ENCODE assay signal across 12 cellular contexts in genomic region chr16:17379121-17379571, GRCh38.
DNase-seq lines count a peak whose midpoint lies in the region; ATAC-seq and TF ChIP-seq lines count a peak whose summit lies in the region.
"Had no signal": no experiment of that assay in that cellular context is flagged by ENCODE, and none has a peak within 500 bp of the region (broad histone marks: within the 10 kb centered on the region; RNA-seq: fewer than 3 reads in every experiment).

No MANE protein-coding gene starts in this region.

- H3K4me3 Mint-ChIP-seq in activated CD8-positive, alpha-beta T cell treated with anti-CD3 and anti-CD28 coated beads for 36 hours: no peak overlapping the region
- H3K4me3 Mint-ChIP-seq: activated CD4-positive, alpha-beta T cell treated with anti-CD3 and anti-CD28 coated beads for 36 hours had no signal

- H3K9ac ChIP-seq in parathyroid adenoma: no peak overlapping the region

- H3K4me3 ChIP-seq in BJ (ENCODE audit: low read depth, low read length): no peak overlapping the region
- H3K4me3 ChIP-seq in parathyroid adenoma (ENCODE audit: low read depth, low read length): no peak overlapping the region
- H3K4me3 ChIP-seq: thyroid gland had no signal

- H3K27me3 Mint-ChIP-seq in activated CD8-positive, alpha-beta T cell treated with anti-CD3 and anti-CD28 coated beads for 36 hours: no peaks in the 10 kb centered on the region
- H3K27me3 Mint-ChIP-seq: activated CD4-positive, alpha-beta T cell treated with anti-CD3 and anti-CD28 coated beads for 36 hours had no signal

- no peak overlapping the region for H3K27ac Mint-ChIP-seq in activated CD8-positive, alpha-beta T cell treated with anti-CD3 and anti-CD28 coated beads for 36 hours
- H3K27ac Mint-ChIP-seq: activated CD4-positive, alpha-beta T cell treated with anti-CD3 and anti-CD28 coated beads for 36 hours had no signal

- H3K27ac ChIP-seq in parathyroid adenoma: no peak overlapping the region
- H3K27ac ChIP-seq: C4-2B, thyroid gland had no signal

- H3K4me1 Mint-ChIP-seq in activated CD8-positive, alpha-beta T cell treated with anti-CD3 and anti-CD28 coated beads for 36 hours (ENCODE audit: low read depth): peaks cover 50% of the 10 kb centered on the region

- peak; percentile 73 for DNase-seq in BJ (ENCODE audit: low read depth)
- DNase-seq in SK-N-DZ (ENCODE audit: low spot score): peak; percentile 66
- peak; percentile 74 for DNase-seq in Right ventricle myocardium superior
- DNase-seq in HK-2 (ENCODE audit: unreplicated experiment): no peak
- no peak for DNase-seq in activated CD8-positive, alpha-beta T cell treated with anti-CD3 and anti-CD28 coated beads for 36 hours
- no peak for DNase-seq in COLO668 (lab: John Stamatoyannopoulos, UW; ENCODE audit: unreplicated experiment)
- DNase-seq: activated CD4-positive, alpha-beta T cell treated with anti-CD3 and anti-CD28 coated beads for 36 hours; small intestine; thyroid gland had no signal

- no peaks in the 10 kb centered on the region for H3K36me3 Mint-ChIP-seq in activated CD8-positive, alpha-beta T cell treated with anti-CD3 and anti-CD28 coated beads for 36 hours (ENCODE audit: low read depth)

- H2AFZ ChIP-seq in parathyroid adenoma: peak overlapping the region; percentile 3

- no peaks in the 10 kb centered on the region for H3K27me3 ChIP-seq in BJ (ENCODE audit: control insufficient read depth, insufficient read depth, low read length)
- H3K27me3 ChIP-seq in parathyroid adenoma (ENCODE audit: control insufficient read depth, insufficient read depth, low read length): no peaks in the 10 kb centered on the region
- H3K27me3 ChIP-seq: thyroid gland had no signal

- intact Hi-C loops in Right ventricle myocardium superior (cut with DNase I): no loop called here
- intact Hi-C loops in activated CD8-positive, alpha-beta T cell treated with anti-CD3 and anti-CD28 coated beads for 36 hours (cut with micrococcal nuclease): loop anchor here (10.0 kb wide), 1 partner anchor 64 kb away; no protein-coding TSS in a partner anchor

- TF ChIP-seq CTCF in BJ (IDR thresholded peaks at IDR 0.05; ENCODE audit: insufficient read depth, low read depth, low read length) (no peak), parathyroid adenoma (IDR thresholded peaks at IDR 0.05) (no peak)
- no peak for TF ChIP-seq CTCF in activated CD8-positive, alpha-beta T cell treated with anti-CD3 and anti-CD28 coated beads for 36 hours (IDR thresholded peaks at IDR 0.05)

- H3K9me3 ChIP-seq in parathyroid adenoma (ENCODE audit: control insufficient read depth, low read length): no peaks in the 10 kb centered on the region
- H3K9me3 ChIP-seq: thyroid gland had no signal

- H3K4me1 ChIP-seq in parathyroid adenoma: peaks cover 3% of the 10 kb centered on the region

- no peaks in the 10 kb centered on the region for H3K9me3 Mint-ChIP-seq in activated CD8-positive, alpha-beta T cell treated with anti-CD3 and anti-CD28 coated beads for 36 hours

- POLR2A ChIA-PET in BJ (lab: Charles Lee): no interaction called here
- POLR2A ChIA-PET in activated CD8-positive, alpha-beta T cell treated with anti-CD3 and anti-CD28 coated beads for 36 hours (lab: Charles Lee): interaction anchor here (1.4 to 2.4 kb wide), 2 partner anchors 10 to 13 kb away, joined by 4 to 11 read pairs; no protein-coding TSS in a partner anchor

- H3K36me3 ChIP-seq in BJ (ENCODE audit: control insufficient read depth, insufficient read depth, low read length) (no peaks in the 10 kb centered on the region), parathyroid adenoma (ENCODE audit: control insufficient read depth, insufficient read depth, low read length) (no peaks in the 10 kb centered on the region)
- H3K36me3 ChIP-seq: thyroid gland had no signal

- peaks cover 5% of the 10 kb centered on the region for H3K79me2 ChIP-seq in parathyroid adenoma

- no peak overlapping the region for H3K4me2 ChIP-seq in parathyroid adenoma (ENCODE audit: low read length)

- CTCF ChIA-PET in BJ (lab: Yijun Ruan, JAX): interaction anchor here (2.1 kb wide), 1 partner anchor 12 kb away, joined by 8 read pairs; no protein-coding TSS in a partner anchor
- CTCF ChIA-PET in activated CD8-positive, alpha-beta T cell treated with anti-CD3 and anti-CD28 coated beads for 36 hours (lab: Charles Lee): interaction anchor here (1.0 to 1.2 kb wide), 2 partner anchors 10 to 40 kb away, joined by 3 to 4 read pairs; no protein-coding TSS in a partner anchor

- ATAC-seq in Right ventricle myocardium superior (ENCODE audit: poor library complexity) (peak; percentile 85), GM19035 (IDR thresholded peaks at IDR 0.05; ENCODE audit: unreplicated experiment) (no peak)
- ATAC-seq in activated CD8-positive, alpha-beta T cell treated with anti-CD3 and anti-CD28 coated beads for 36 hours: no peak
- ATAC-seq: activated CD4-positive, alpha-beta T cell treated with anti-CD3 and anti-CD28 coated beads for 36 hours had no signal

Comparison
In these comparisons a context has a peak if more than half of its experiments do, and no peak if none do; other contexts are left out.
1. DNase-seq: peak in BJ (single experiment), SK-N-DZ (single experiment) and Right ventricle myocardium superior (single experiment); none in HK-2 (single experiment), activated CD8-positive, alpha-beta T cell treated with anti-CD3 and anti-CD28 coated beads for 36 hours (single experiment) and COLO668 (single experiment).